13 cellular contexts compared by ENCODE assay signal in genomic region chr20:7772376-7772775, GRCh38.
DNase-seq lines count a peak whose midpoint lies in the region; ATAC-seq and TF ChIP-seq lines count a peak whose summit lies in the region.
"Had no signal": no experiment of that assay in that cellular context is flagged by ENCODE, and none has a peak within 500 bp of the region (broad histone marks: within the 10 kb centered on the region; RNA-seq: fewer than 3 reads in every experiment).

No MANE protein-coding gene starts in this region.

- H3K36me3 Mint-ChIP-seq in type B pancreatic cell, result no peaks in the 10 kb centered on the region

- DNase-seq in Right ventricle myocardium superior, result peak; percentile 37
- no peak for DNase-seq in cardiac septum (ENCODE audit: low spot score)
- DNase-seq in NCI-H2196 treated with DMSO at 0.1 percent for 48 hours (lab: John Stamatoyannopoulos, UW; ENCODE audit: unreplicated experiment), result peak; percentile 15
- DNase-seq in type B pancreatic cell (ENCODE audit: extremely low spot score, unreplicated experiment), result no peak
- no peak for DNase-seq in lower leg skin (ENCODE audit: low spot score in 2 of 2)
- DNase-seq: activated CD4-positive, CD25-positive, alpha-beta regulatory T cell; erythroblast; tibial artery had no signal

- no peak for TF ChIP-seq POLR2A in lower leg skin (IDR thresholded peaks at IDR 0.05)

- intact Hi-C loops in Right ventricle myocardium superior (cut with DNase I) (no loop called here), cardiac septum (cut with DNase I) (no loop called here), lower leg skin (cut with DNase I; ENCODE audit: low total_unique reads) (no loop called here)

- no peaks in the 10 kb centered on the region for H3K27me3 Mint-ChIP-seq in type B pancreatic cell

- H3K4me1 Mint-ChIP-seq in type B pancreatic cell (ENCODE audit: unreplicated experiment), result no peaks in the 10 kb centered on the region

- H3K9me3 Mint-ChIP-seq in type B pancreatic cell, result no peaks in the 10 kb centered on the region

- ATAC-seq in Right ventricle myocardium superior (ENCODE audit: poor library complexity) (no peak), esophagus mucosa (peak; percentile 99), HG02759 (IDR thresholded peaks at IDR 0.05; ENCODE audit: unreplicated experiment) (no peak), GM18861 (IDR thresholded peaks at IDR 0.05; ENCODE audit: unreplicated experiment) (no peak)
- ATAC-seq: body of pancreas had no signal

- TF ChIP-seq CTCF in type B pancreatic cell (conservative IDR thresholded peaks at IDR 0.05) (no peak), lower leg skin (IDR thresholded peaks at IDR 0.05) (no peak)

- no peak overlapping the region for H3K4me3 Mint-ChIP-seq in type B pancreatic cell
- H3K4me3 Mint-ChIP-seq: nephron had no signal

- H3K4me3 ChIP-seq in lower leg skin (ENCODE audit: low read depth, poor library complexity, severe bottlenecking), result no peak overlapping the region
- H3K4me3 ChIP-seq: body of pancreas, tibial artery had no signal

- WGBS in lower leg skin, 2 donors, result 39 to 42% methylated on average over 2 of the region's 2 CpGs

- H3K27ac Mint-ChIP-seq in type B pancreatic cell, result peak overlapping the region; percentile 77
- H3K27ac Mint-ChIP-seq: nephron had no signal

Comparison
In these comparisons a context has a peak if more than half of its experiments do, and no peak if none do; other contexts are left out.
1. DNase-seq: peak in Right ventricle myocardium superior (single experiment) and NCI-H2196 treated with DMSO at 0.1 percent for 48 hours (single experiment); none in cardiac septum (single experiment), type B pancreatic cell (single experiment) and lower leg skin (0 of 2).